9 cellular contexts compared by ENCODE assay signal in genomic region chr19:10006335-10006708, GRCh38. TPM values are rescaled to one million over a fixed set of nuclear protein-coding genes. Genes with fewer than 3 reads are reported as not detected.
DNase-seq lines count a peak whose midpoint lies in the region; ATAC-seq and TF ChIP-seq lines count a peak whose summit lies in the region.
"Had no signal": no experiment of that assay in that cellular context is flagged by ENCODE, and none has a peak within 500 bp of the region (broad histone marks: within the 10 kb centered on the region; RNA-seq: fewer than 3 reads in every experiment).

No MANE protein-coding gene starts in this region.

- H3K27ac ChIP-seq in right cardiac atrium (ENCODE audit: low read length) (peak overlapping the region; percentile 71), stomach (peak overlapping the region; percentile 29 to 80 (median 68))

- 27% methylated on average over 7 of the region's 7 CpGs for WGBS in right cardiac atrium
- WGBS in stomach, 5 donors, result 25 to 40% (median 39%) methylated on average over 6 to 7 of the region's 7 CpGs

- ATAC-seq in right cardiac atrium, result peak; percentile 51 to 54

- no peak for TF ChIP-seq POLR2A in stomach (IDR thresholded peaks at IDR 0.05)

- TF ChIP-seq CTCF in GM12865 (IDR thresholded peaks at IDR 0.05; ENCODE audit: insufficient read depth, low read depth, low read length, missing control alignments) (no peak), stomach (IDR thresholded peaks at IDR 0.05) (no peak)

- DNase-seq in GM12865 (ENCODE audit: low read depth) (peak; percentile 22), astrocyte of the hippocampus (ENCODE audit: low read depth, low spot score) (peak; percentile 33), right cardiac atrium (peak; percentile 72 to 78 (median 74)), stomach (no peak), NCI-H446 treated with DMSO at 0.1 percent for 48 hours (lab: John Stamatoyannopoulos, UW) (no peak), NCI-H524 (lab: John Stamatoyannopoulos, UW) (no peak)
- DNase-seq in stimulated activated CD4-positive, alpha-beta T cell treated with anti-CD3 and anti-CD28 coated beads, Interleukin-4, amount 100 ng/mL, for 4 hours, result no peak
- DNase-seq: stimulated activated CD4-positive, alpha-beta T cell treated with anti-CD3 and anti-CD28 coated beads, Interleukin-1b, Interleukin-23, amount 100 ng/mL, for 48 hours had no signal

- H3K4me3 ChIP-seq in GM12865 (ENCODE audit: low read depth, low read length) (no peak overlapping the region), right cardiac atrium (ENCODE audit: low read length) (no peak overlapping the region), stomach (peak overlapping the region in 2 of 4 donors; percentile 4 to 13)

- H3K4me1 ChIP-seq in right cardiac atrium (ENCODE audit: control insufficient read depth, insufficient read depth, low read length), result no peaks in the 10 kb centered on the region
- peaks cover 28 to 46% (median 36%) of the 10 kb centered on the region in 4 donors for H3K4me1 ChIP-seq in stomach

- TF ChIP-seq EP300 in stomach (IDR thresholded peaks at IDR 0.05), result no peak

- intact Hi-C loops in right cardiac atrium (cut with DNase I), result no loop called here
- intact Hi-C loops in stomach (cut with DNase I; ENCODE audit: low total_unique reads), result no loop called here

- H3K9me3 ChIP-seq in right cardiac atrium (ENCODE audit: control insufficient read depth, low read length) (no peaks in the 10 kb centered on the region), stomach (no peaks in the 10 kb centered on the region)

- no peaks in the 10 kb centered on the region for H3K27me3 ChIP-seq in right cardiac atrium (ENCODE audit: control insufficient read depth, insufficient read depth)
- H3K27me3 ChIP-seq in stomach, result peaks cover 14 to 98% (median 48%) of the 10 kb centered on the region in 3 donors

- peaks cover 0 to 13% (median 0%) of the 10 kb centered on the region in 4 donors for H3K36me3 ChIP-seq in stomach

RNA-seq across cellular contexts. Expression of gene COL5A3, which starts 4.0 kb away (rescaled TPM):
- 10 to 100 TPM in 2 of 4 donors, 1 to 10 TPM in 2; 8.6 to 19.1 (median 11.9) TPM for total RNA-seq in right cardiac atrium
- 13.5 TPM for polyA plus RNA-seq in right cardiac atrium
- total RNA-seq in stomach, result 10 to 100 TPM in 2 of 5 donors, 1 to 10 TPM in 2, under 1 TPM in 1; 0.58 to 25.5 (median 8.7) TPM
- 1 to 10 TPM; 2.0 to 5.2 (median 4.0) TPM for polyA plus RNA-seq in stomach

RNA-seq across cellular contexts. Expression of gene RDH8, which starts 7.0 kb away (rescaled TPM):
- total RNA-seq in right cardiac atrium (not detected), stomach (not detected)
- polyA plus RNA-seq in right cardiac atrium (not detected), stomach (not detected)
- total RNA-seq: lung microvascular endothelial cell had no signal

Comparison
In these comparisons a context has a peak if more than half of its experiments do, and no peak if none do; other contexts are left out.
1. DNase-seq: peak in GM12865 (single experiment), astrocyte of the hippocampus (single experiment) and right cardiac atrium (3 of 3); none in stomach (single experiment), NCI-H446 treated with DMSO at 0.1 percent for 48 hours (single experiment), stimulated activated CD4-positive, alpha-beta T cell treated with anti-CD3 and anti-CD28 coated beads, Interleukin-4, amount 100 ng/mL, for 4 hours (0 of 2) and NCI-H524 (0 of 2).